1 cellular context compared by ENCODE assay signal in genomic region chr17:76781056-76781982, GRCh38.
TF ChIP-seq lines count a peak whose summit lies in the region.

No MANE protein-coding gene starts in this region.

TF ChIP-seq in GM12878, 131 proteins besides CTCF, POLR2A, EP300 and RAD21:
- TF ChIP-seq IRF5 (IDR thresholded peaks at IDR 0.05; ENCODE audit: borderline replicate concordance) (no peak), RAD51 (IDR thresholded peaks at IDR 0.05) (no peak), EZH2 (IDR thresholded peaks at IDR 0.05; ENCODE audit: borderline replicate concordance, control insufficient read depth, low read depth, low read length) (no peak), EGR1 (IDR thresholded peaks at IDR 0.05; ENCODE audit: borderline replicate concordance in 1 of 2, low read depth in 2 of 2, low read length in 2 of 2) (no peak), SMARCA5 (IDR thresholded peaks at IDR 0.05) (no peak), EED (IDR thresholded peaks at IDR 0.05; ENCODE audit: low read depth) (no peak), PAX5 (IDR thresholded peaks at IDR 0.05; ENCODE audit: borderline replicate concordance, low read depth, low read length) (no peak), CUX1 (IDR thresholded peaks at IDR 0.05; ENCODE audit: insufficient replicate concordance, low read depth, low read length) (no peak), DPF2 (IDR thresholded peaks at IDR 0.05) (no peak), STAT3 (IDR thresholded peaks at IDR 0.05; ENCODE audit: low read depth, low read length) (no peak), TBL1XR1 (IDR thresholded peaks at IDR 0.05; ENCODE audit: low read depth, low read length) (no peak)
